13 cellular contexts compared by ENCODE assay signal in genomic region chr16:89775223-89775622, GRCh38. TPM values are rescaled to one million over a fixed set of nuclear protein-coding genes. Genes with fewer than 3 reads are reported as not detected.
A peak's percentile ranks its signal among the peaks of the same experiment; 100 is the strongest.
DNase-seq lines count a peak whose midpoint lies in the region; ATAC-seq and TF ChIP-seq lines count a peak whose summit lies in the region.
"Had no signal": no experiment of that assay in that cellular context is flagged by ENCODE, and none has a peak within 500 bp of the region (broad histone marks: within the 10 kb centered on the region; RNA-seq: fewer than 3 reads in every experiment).

No MANE protein-coding gene starts in this region.

- no peak for TF ChIP-seq CTCF in IMR-90 (conservative IDR thresholded peaks at IDR 0.05; ENCODE audit: low read depth, low read length)
- TF ChIP-seq CTCF in osteoblast (IDR thresholded peaks at IDR 0.05; ENCODE audit: extremely low read depth, low read depth, low read length) = no peak
- no peak for TF ChIP-seq CTCF in coronary artery (IDR thresholded peaks at IDR 0.05)

- dilution Hi-C loops in IMR-90 (cut with HindIII; ENCODE audit: low sequenced_read_pairs, unreplicated experiment) = no loop called here

- H3K18ac ChIP-seq in IMR-90 (ENCODE audit: low read depth, low read length) = no peak overlapping the region

- H2AK5ac ChIP-seq in IMR-90 (ENCODE audit: low read depth, low read length) = no peak overlapping the region

- H2BK20ac ChIP-seq in IMR-90 (ENCODE audit: low read depth, low read length) = no peak overlapping the region

- H3K27me3 ChIP-seq in IMR-90 (ENCODE audit: control insufficient read depth, insufficient read depth, low read length) = no peaks in the 10 kb centered on the region
- no peaks in the 10 kb centered on the region for H3K27me3 ChIP-seq in osteoblast (ENCODE audit: insufficient read depth, low read length)
- H3K27me3 ChIP-seq: BE2C had no signal

- no peak overlapping the region for H3K4ac ChIP-seq in IMR-90 (ENCODE audit: low read depth, low read length)

- ATAC-seq in IMR-90 (ENCODE audit: low read depth) (no peak), esophagus mucosa (peak; percentile 23)
- ATAC-seq: GM23338 had no signal

- H3K36me3 Mint-ChIP-seq in activated T-cell treated with anti-CD3 and anti-CD28 coated beads, Interleukin-2, amount 50 U/mL, for 24 hours (ENCODE audit: low read depth) = peaks cover 87% of the 10 kb centered on the region

- no peaks in the 10 kb centered on the region for H4K20me1 ChIP-seq in IMR-90 (ENCODE audit: insufficient read depth, low read length)
- H4K20me1 ChIP-seq in osteoblast (ENCODE audit: insufficient read depth, low read length) = no peaks in the 10 kb centered on the region

- H2BK15ac ChIP-seq in IMR-90 (ENCODE audit: low read depth, low read length) = no peak overlapping the region

- intact Hi-C loops in IMR-90 (cut with micrococcal nuclease) = no loop called here

- no peaks in the 10 kb centered on the region for H3K9me3 ChIP-seq in IMR-90 (ENCODE audit: control insufficient read depth, insufficient read depth, low read length)
- no peaks in the 10 kb centered on the region for H3K9me3 ChIP-seq in osteoblast (ENCODE audit: low read depth, low read length)
- H3K9me3 ChIP-seq: BE2C, Caco-2 had no signal

- no peak for TF ChIP-seq RAD21 in IMR-90 (IDR thresholded peaks at IDR 0.05; ENCODE audit: low read length)

- H3K9ac ChIP-seq in IMR-90 (ENCODE audit: low read depth, low read length) = no peak overlapping the region

- no peak overlapping the region for H2BK120ac ChIP-seq in IMR-90 (ENCODE audit: low read depth, low read length)

- H4K5ac ChIP-seq in IMR-90 (ENCODE audit: low read depth, low read length) = no peak overlapping the region

- no peak overlapping the region for H4K8ac ChIP-seq in IMR-90 (ENCODE audit: low read depth in 2 of 2, low read length in 2 of 2)

- CTCF ChIA-PET in IMR-90 (lab: Yijun Ruan, JAX) = interaction anchor here (1.0 kb wide), 1 partner anchor 75 kb away, joined by 3 read pairs; no protein-coding TSS in a partner anchor

- H3K4me1 ChIP-seq in IMR-90 (ENCODE audit: control insufficient read depth, insufficient read depth, low read length) (no peaks in the 10 kb centered on the region), osteoblast (ENCODE audit: insufficient read depth, low read length) (no peaks in the 10 kb centered on the region)
- H3K4me1 ChIP-seq: BE2C, Caco-2 had no signal

- H2AFZ ChIP-seq in IMR-90 (replicated peaks; ENCODE audit: low read length, poor library complexity) (peak overlapping the region; percentile 35), osteoblast (ENCODE audit: low read length) (no peak overlapping the region)
- H2AFZ ChIP-seq: GM23338 had no signal

- peak overlapping the region; percentile 15 for H2AK9ac ChIP-seq in IMR-90 (replicated peaks; ENCODE audit: low read depth, low read length, poor library complexity)

- H3K14ac ChIP-seq in IMR-90 (replicated peaks; ENCODE audit: low read depth, low read length) = no peak overlapping the region

- no peaks in the 10 kb centered on the region for H3K9me1 ChIP-seq in IMR-90 (ENCODE audit: insufficient read depth, low read length)

- DNase-seq in IMR-90 (no peak), osteoblast (ENCODE audit: insufficient read length, low spot score, missing footprints) (peak; percentile 65), coronary artery (ENCODE audit: low spot score) (no peak), islet precursor cell (no peak)
- DNase-seq in activated T-cell treated with anti-CD3 and anti-CD28 coated beads, Interleukin-2, amount 50 U/mL, for 24 hours = no peak
- DNase-seq: ACHN; BE2C; Caco-2; CD4-positive, alpha-beta T cell; H9 had no signal

- no peak for TF ChIP-seq POLR2A in IMR-90 (IDR thresholded peaks at IDR 0.05; ENCODE audit: low read depth, low read length)

- WGBS in IMR-90 (ENCODE audit: extremely low coverage in 2 of 2, insufficient read length in 1 of 2), 2 experiments = 96% methylated on average over 10 of the region's 13 CpGs; no CpG with 5 or more reads in 1 of the 2 experiments

- H3K4me3 ChIP-seq in IMR-90 (ENCODE audit: insufficient read depth, low read depth, low read length) (no peak overlapping the region), osteoblast (ENCODE audit: insufficient read depth, low read length) (no peak overlapping the region), coronary artery (no peak overlapping the region)
- H3K4me3 ChIP-seq: GM23338 had no signal

- no peak overlapping the region for H3K56ac ChIP-seq in IMR-90 (ENCODE audit: extremely low read depth, insufficient read depth, low read length)

- H3K4me2 ChIP-seq in IMR-90 (ENCODE audit: low read depth, low read length) = no peak overlapping the region
- no peak overlapping the region for H3K4me2 ChIP-seq in osteoblast (ENCODE audit: insufficient read depth, low read length)
- H3K4me2 ChIP-seq: GM23338 had no signal

- H4K91ac ChIP-seq in IMR-90 (ENCODE audit: insufficient read depth, low read depth, low read length) = no peak overlapping the region

- POLR2A ChIA-PET in IMR-90 (lab: Charles Lee; ENCODE audit: unreplicated experiment) = no interaction called here

- H2BK5ac ChIP-seq in IMR-90 (ENCODE audit: low read depth, low read length, poor library complexity, severe bottlenecking) = no peak overlapping the region

- no peak overlapping the region for H3K4me3 Mint-ChIP-seq in activated T-cell treated with anti-CD3 and anti-CD28 coated beads, Interleukin-2, amount 50 U/mL, for 24 hours
- H3K4me3 Mint-ChIP-seq: CD4-positive, alpha-beta T cell; GM23338; H9 had no signal

- no peak overlapping the region for H3K27ac Mint-ChIP-seq in activated T-cell treated with anti-CD3 and anti-CD28 coated beads, Interleukin-2, amount 50 U/mL, for 24 hours
- H3K27ac Mint-ChIP-seq: CD4-positive, alpha-beta T cell; GM23338 had no signal

- H3K9me3 Mint-ChIP-seq in activated T-cell treated with anti-CD3 and anti-CD28 coated beads, Interleukin-2, amount 50 U/mL, for 24 hours = no peaks in the 10 kb centered on the region
- H3K9me3 Mint-ChIP-seq: CD4-positive, alpha-beta T cell; GM23338; H9 had no signal

- no peaks in the 10 kb centered on the region for H3K27me3 Mint-ChIP-seq in activated T-cell treated with anti-CD3 and anti-CD28 coated beads, Interleukin-2, amount 50 U/mL, for 24 hours
- H3K27me3 Mint-ChIP-seq: CD4-positive, alpha-beta T cell had no signal

- in situ Hi-C loops in IMR-90 (cut with MboI; ENCODE audit: low sequenced_read_pairs) = no loop called here

- H3K4me1 Mint-ChIP-seq in activated T-cell treated with anti-CD3 and anti-CD28 coated beads, Interleukin-2, amount 50 U/mL, for 24 hours (ENCODE audit: low read depth) = no peaks in the 10 kb centered on the region
- H3K4me1 Mint-ChIP-seq: GM23338 had no signal

- H3K27ac ChIP-seq in IMR-90 (ENCODE audit: insufficient read depth, low read length) (no peak overlapping the region), osteoblast (ENCODE audit: low read depth, low read length) (no peak overlapping the region), coronary artery (no peak overlapping the region)
- H3K27ac ChIP-seq: C4-2B had no signal

- BruUV-seq in IMR-90 (replicated peaks; lab: Mats Ljungman, UMichigan) = no TSS peak

- no peak overlapping the region for H3K23ac ChIP-seq in IMR-90 (ENCODE audit: low read depth, low read length)

- peaks cover 44% of the 10 kb centered on the region for H3K36me3 ChIP-seq in IMR-90 (ENCODE audit: control insufficient read depth, insufficient read depth, low read length)
- H3K36me3 ChIP-seq in osteoblast (ENCODE audit: insufficient read depth, low read length) = peaks cover 44% of the 10 kb centered on the region

- H3K79me2 ChIP-seq in osteoblast (ENCODE audit: insufficient read depth, low read length) = no peaks in the 10 kb centered on the region

- H3K79me1 ChIP-seq in IMR-90 (ENCODE audit: low read depth in 1 of 2, low read length in 2 of 2) = no peaks in the 10 kb centered on the region

TF ChIP-seq in IMR-90, 13 proteins besides CTCF, POLR2A, EP300 and RAD21 (continues in another document):
- TF ChIP-seq, protein P1, sequence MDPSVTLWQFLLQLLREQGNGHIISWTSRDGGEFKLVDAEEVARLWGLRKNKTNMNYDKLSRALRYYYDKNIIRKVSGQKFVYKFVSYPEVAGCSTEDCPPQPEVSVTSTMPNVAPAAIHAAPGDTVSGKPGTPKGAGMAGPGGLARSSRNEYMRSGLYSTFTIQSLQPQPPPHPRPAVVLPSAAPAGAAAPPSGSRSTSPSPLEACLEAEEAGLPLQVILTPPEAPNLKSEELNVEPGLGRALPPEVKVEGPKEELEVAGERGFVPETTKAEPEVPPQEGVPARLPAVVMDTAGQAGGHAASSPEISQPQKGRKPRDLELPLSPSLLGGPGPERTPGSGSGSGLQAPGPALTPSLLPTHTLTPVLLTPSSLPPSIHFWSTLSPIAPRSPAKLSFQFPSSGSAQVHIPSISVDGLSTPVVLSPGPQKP (IDR thresholded peaks at IDR 0.05; ENCODE audit: borderline replicate concordance, low read depth, low read length) = no peak
- no peak for TF ChIP-seq USF2 (IDR thresholded peaks at IDR 0.05; ENCODE audit: low read depth, low read length)

RNA-seq across cellular contexts. Expression of gene FANCA, which starts 41.2 kb away (rescaled TPM):
- total RNA-seq in IMR-90 (2012; rRNA removed) (13.3 and 13.9 TPM in 2 replicates), esophagus mucosa (14.9 TPM), osteoblast (4.0 and 8.3 TPM in 2 replicates)
- 24.4 and 24.7 TPM in 2 replicates for polyA plus RNA-seq in IMR-90 (2012; rRNA removed)
- 8.1 and 9.6 TPM in 2 replicates for polyA plus RNA-seq in IMR-90 (2012; cell fraction: cytosol; rRNA removed)
- polyA plus RNA-seq in IMR-90 (2012; cell fraction: nucleus; rRNA removed; ENCODE audit: low replicate concordance) = 87.4 and 134 TPM in 2 replicates

RNA-seq across cellular contexts. Expression of gene SPIRE2, which starts 53.1 kb away (rescaled TPM):
- total RNA-seq in IMR-90 (2012; rRNA removed) (0.56 and 0.72 TPM in 2 replicates), esophagus mucosa (3.9 TPM), osteoblast (0.72 and 1.5 TPM in 2 replicates)
- 1.6 and 1.9 TPM in 2 replicates for polyA plus RNA-seq in IMR-90 (2012; rRNA removed)
- polyA plus RNA-seq in IMR-90 (2012; cell fraction: cytosol; rRNA removed) = 1.6 and 1.9 TPM in 2 replicates
- polyA plus RNA-seq in IMR-90 (2012; cell fraction: nucleus; rRNA removed; ENCODE audit: low replicate concordance) = 8.8 and 10.3 TPM in 2 replicates

RNA-seq across cellular contexts. Expression of gene ZNF276, which starts 53.9 kb away (rescaled TPM):
- 4.1 and 4.2 TPM in 2 replicates for total RNA-seq in IMR-90 (2012; rRNA removed)
- 18.6 and 19.1 TPM in 2 replicates for polyA plus RNA-seq in IMR-90 (2012; rRNA removed)
- polyA plus RNA-seq in IMR-90 (2012; cell fraction: cytosol; rRNA removed) = 4.2 and 9.3 TPM in 2 replicates
- polyA plus RNA-seq in IMR-90 (2012; cell fraction: nucleus; rRNA removed; ENCODE audit: low replicate concordance) = 87.7 and 168 TPM in 2 replicates
- total RNA-seq in esophagus mucosa = 22.0 TPM
- 11.5 and 12.3 TPM in 2 replicates for total RNA-seq in osteoblast

RNA-seq across cellular contexts. Expression of gene VPS9D1, which starts 54.5 kb away (rescaled TPM):
- 1.8 and 1.9 TPM in 2 replicates for total RNA-seq in IMR-90 (2012; rRNA removed)
- polyA plus RNA-seq in IMR-90 (2012; rRNA removed) = 20.3 and 27.0 TPM in 2 replicates
- 11.0 and 11.5 TPM in 2 replicates for polyA plus RNA-seq in IMR-90 (2012; cell fraction: cytosol; rRNA removed)
- 98.5 and 189 TPM in 2 replicates for polyA plus RNA-seq in IMR-90 (2012; cell fraction: nucleus; rRNA removed; ENCODE audit: low replicate concordance)
- 21.0 TPM for total RNA-seq in esophagus mucosa
- 13.3 and 14.5 TPM in 2 replicates for total RNA-seq in osteoblast
